In the genomic region with DNA sequence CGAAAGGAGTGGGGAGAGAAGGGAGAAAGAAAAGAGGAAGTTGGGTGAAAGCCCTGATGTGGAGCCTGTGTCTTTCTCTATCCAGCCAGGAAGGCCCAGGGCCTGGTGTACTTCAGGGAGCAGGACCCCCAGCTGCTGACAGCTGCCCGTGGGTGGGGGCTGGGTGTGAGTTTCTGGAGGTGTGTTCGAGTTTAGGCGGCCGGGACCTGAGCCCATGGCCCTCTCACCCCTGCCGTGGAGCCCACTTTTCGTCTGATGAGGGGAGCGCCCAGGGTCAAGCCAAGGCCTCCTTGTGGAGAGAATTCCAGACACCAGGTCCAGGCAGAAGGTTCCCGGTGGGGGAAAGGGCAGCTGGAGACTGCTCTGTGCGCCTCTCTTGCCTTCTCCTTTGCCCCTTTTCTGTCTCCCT, we compare ENCODE assay signal across 16 cellular contexts. TPM values are rescaled to one million over a fixed set of nuclear protein-coding genes. Genes with fewer than 3 reads are reported as not detected.
DNase-seq lines count a peak whose midpoint lies in the region; ATAC-seq and TF ChIP-seq lines count a peak whose summit lies in the region.
"Had no signal": no experiment of that assay in that cellular context is flagged by ENCODE, and none has a peak within 500 bp of the region (broad histone marks: within the 10 kb centered on the region; RNA-seq: fewer than 3 reads in every experiment).

No MANE protein-coding gene starts in this region.

- DNase-seq in GM13976 (ENCODE audit: low spot score) (peak; percentile 44), neural progenitor cell (ENCODE audit: low spot score) (peak; percentile 47), prostate gland (ENCODE audit: low spot score) (no peak), NCI-H526 (lab: John Stamatoyannopoulos, UW) (no peak), middle frontal gyrus (ENCODE audit: extremely low spot score, low spot score) (no peak)
- DNase-seq in activated naive CD8-positive, alpha-beta T cell treated with anti-CD3 and anti-CD28 coated beads, Interleukin-2, amount 10 ng/mL, durations not matched to agents 7 days and 5 days: no peak
- DNase-seq: activated CD4-positive, CD25-positive, alpha-beta regulatory T cell; Caco-2; midbrain; NCI-H1105; NCI-H446 treated with DMSO at 0.1 percent for 48 hours had no signal

- H3K4me3 Mint-ChIP-seq in IgD-negative memory B cell (peak overlapping the region; percentile 17 to 88 (median 52)), neural progenitor cell (peak overlapping the region; percentile 88)
- H3K4me3 Mint-ChIP-seq in activated naive CD8-positive, alpha-beta T cell treated with anti-CD3 and anti-CD28 coated beads, Interleukin-2, amount 10 ng/mL, durations not matched to agents 7 days and 5 days: peak overlapping the region; percentile 3

- H3K4me1 Mint-ChIP-seq in IgD-negative memory B cell (peaks cover 14 to 29% (median 14%) of the 10 kb centered on the region in 3 donors), neural progenitor cell (peaks cover 45% of the 10 kb centered on the region)
- H3K4me1 Mint-ChIP-seq in activated naive CD8-positive, alpha-beta T cell treated with anti-CD3 and anti-CD28 coated beads, Interleukin-2, amount 10 ng/mL, durations not matched to agents 7 days and 5 days: peaks cover 20% of the 10 kb centered on the region

- intact Hi-C loops in prostate gland (cut with DNase I): loop anchor here (5.0 kb wide), 1 partner anchor 886 kb away; no protein-coding TSS in a partner anchor

- peak overlapping the region; percentile 76 for H3K27ac ChIP-seq in neural progenitor cell
- H3K27ac ChIP-seq in prostate gland: no peak overlapping the region
- H3K27ac ChIP-seq: RWPE1 had no signal

- peak overlapping the region; percentile 96 for H3K4me3 ChIP-seq in neural progenitor cell
- no peak overlapping the region for H3K4me3 ChIP-seq in prostate gland

- H3K36me3 ChIP-seq in neural progenitor cell (no peaks in the 10 kb centered on the region), prostate gland (no peaks in the 10 kb centered on the region)

- TF ChIP-seq POLR2A in prostate gland (IDR thresholded peaks at IDR 0.05): no peak

- H3F3A ChIP-seq in neural progenitor cell (ENCODE audit: low read depth): peaks cover 94% of the 10 kb centered on the region

- no peak overlapping the region for H2AFZ ChIP-seq in neural progenitor cell (replicated peaks)

- no peaks in the 10 kb centered on the region for H3K9me3 ChIP-seq in neural progenitor cell (ENCODE audit: low read depth)
- H3K9me3 ChIP-seq in prostate gland: no peaks in the 10 kb centered on the region
- H3K9me3 ChIP-seq: Caco-2 had no signal

- H3K4me2 ChIP-seq in neural progenitor cell: peak overlapping the region; percentile 99

- peaks cover 99% of the 10 kb centered on the region for H3K79me2 ChIP-seq in neural progenitor cell (ENCODE audit: low read depth)

- WGBS in prostate gland: 67% methylated on average over 10 of the region's 10 CpGs

- in situ Hi-C loops in GM13976 (cut with MboI; ENCODE audit: low sequenced_read_pairs, unreplicated experiment): no loop called here

- no peak for ATAC-seq in activated naive CD8-positive, alpha-beta T cell treated with anti-CD3 and anti-CD28 coated beads, Interleukin-2, amount 10 ng/mL, durations not matched to agents 7 days and 5 days (ENCODE audit: low read depth)

- H3K9me3 Mint-ChIP-seq in IgD-negative memory B cell (peaks cover 0 to 7% (median 0%) of the 10 kb centered on the region in 3 donors), neural progenitor cell (no peaks in the 10 kb centered on the region)
- H3K9me3 Mint-ChIP-seq in activated naive CD8-positive, alpha-beta T cell treated with anti-CD3 and anti-CD28 coated beads, Interleukin-2, amount 10 ng/mL, durations not matched to agents 7 days and 5 days: no peaks in the 10 kb centered on the region

- H4K20me1 ChIP-seq in neural progenitor cell (ENCODE audit: low read depth): peaks cover 65% of the 10 kb centered on the region

- TF ChIP-seq CTCF in GM13976 (IDR thresholded peaks at IDR 0.05; ENCODE audit: borderline replicate concordance, control extremely low read depth, extremely low read depth, insufficient read depth, missing control alignments): no peak
- TF ChIP-seq CTCF in neural progenitor cell (IDR thresholded peaks at IDR 0.05): no peak
- no peak for TF ChIP-seq CTCF in prostate gland (IDR thresholded peaks at IDR 0.05)

- H3K36me3 Mint-ChIP-seq in IgD-negative memory B cell (peaks cover 2% of the 10 kb centered on the region), neural progenitor cell (peaks cover 2% of the 10 kb centered on the region)
- H3K36me3 Mint-ChIP-seq in activated naive CD8-positive, alpha-beta T cell treated with anti-CD3 and anti-CD28 coated beads, Interleukin-2, amount 10 ng/mL, durations not matched to agents 7 days and 5 days: no peaks in the 10 kb centered on the region

- H3K9ac ChIP-seq in neural progenitor cell: peak overlapping the region; percentile 77

- H3K27me3 Mint-ChIP-seq in IgD-negative memory B cell: peaks cover 71% of the 10 kb centered on the region
- H3K27me3 Mint-ChIP-seq in activated naive CD8-positive, alpha-beta T cell treated with anti-CD3 and anti-CD28 coated beads, Interleukin-2, amount 10 ng/mL, durations not matched to agents 7 days and 5 days: peaks cover 87% of the 10 kb centered on the region
- H3K27me3 Mint-ChIP-seq in neural progenitor cell (ENCODE audit: insufficient read depth, low read depth): peaks cover 74% of the 10 kb centered on the region

- H3K27ac Mint-ChIP-seq in IgD-negative memory B cell (peak overlapping the region in 1 of 3 donors; percentile 93), neural progenitor cell (no peak overlapping the region)
- no peak overlapping the region for H3K27ac Mint-ChIP-seq in activated naive CD8-positive, alpha-beta T cell treated with anti-CD3 and anti-CD28 coated beads, Interleukin-2, amount 10 ng/mL, durations not matched to agents 7 days and 5 days

- H3K27me3 ChIP-seq in neural progenitor cell: peaks cover 85% of the 10 kb centered on the region
- H3K27me3 ChIP-seq in prostate gland (replicated peaks; ENCODE audit: insufficient read depth): peaks cover 48% of the 10 kb centered on the region

- H3K4me1 ChIP-seq in neural progenitor cell (peaks cover 60% of the 10 kb centered on the region), prostate gland (replicated peaks) (no peaks in the 10 kb centered on the region)
- H3K4me1 ChIP-seq: Caco-2 had no signal

- POLR2A ChIA-PET in activated naive CD8-positive, alpha-beta T cell treated with anti-CD3 and anti-CD28 coated beads, Interleukin-2, amount 10 ng/mL, durations not matched to agents 7 days and 5 days (lab: Charles Lee): no interaction called here

RNA-seq across cellular contexts. Expression of a gene that starts 2.2 kb away (rescaled TPM):
- not detected for polyA plus RNA-seq in IgD-negative memory B cell
- not detected for total RNA-seq in activated naive CD8-positive, alpha-beta T cell treated with anti-CD3 and anti-CD28 coated beads, Interleukin-2, amount 10 ng/mL, durations not matched to agents 7 days and 5 days
- total RNA-seq in neural progenitor cell (ENCODE audit: low replicate concordance) (14.5 and 28.8 TPM in 2 replicates), prostate gland (not detected)
- total RNA-seq: bronchial epithelial cell, Caco-2, right cardiac atrium had no signal
- polyA plus RNA-seq: esophagus, right cardiac atrium had no signal

Comparison
In these comparisons a context has a peak if more than half of its experiments do, and no peak if none do; other contexts are left out.
1. DNase-seq: peak in GM13976 (single experiment) and neural progenitor cell (single experiment); none in activated naive CD8-positive, alpha-beta T cell treated with anti-CD3 and anti-CD28 coated beads, Interleukin-2, amount 10 ng/mL, durations not matched to agents 7 days and 5 days (single experiment), prostate gland (single experiment), NCI-H526 (0 of 2) and middle frontal gyrus (single experiment).
2. H3K4me3 Mint-ChIP-seq: peak in every context shown above with its lines; median percentile 88 in neural progenitor cell; 52 in IgD-negative memory B cell; 3 in activated naive CD8-positive, alpha-beta T cell treated with anti-CD3 and anti-CD28 coated beads, Interleukin-2, amount 10 ng/mL, durations not matched to agents 7 days and 5 days.
3. RNA of a gene that starts 2.2 kb away (total RNA-seq): 14.5 to 28.8 TPM in neural progenitor cell; not detected in activated naive CD8-positive, alpha-beta T cell treated with anti-CD3 and anti-CD28 coated beads, Interleukin-2, amount 10 ng/mL, durations not matched to agents 7 days and 5 days and not detected in prostate gland; every median in the first group is over 10 times any median in the second.